In the genomic region with DNA sequence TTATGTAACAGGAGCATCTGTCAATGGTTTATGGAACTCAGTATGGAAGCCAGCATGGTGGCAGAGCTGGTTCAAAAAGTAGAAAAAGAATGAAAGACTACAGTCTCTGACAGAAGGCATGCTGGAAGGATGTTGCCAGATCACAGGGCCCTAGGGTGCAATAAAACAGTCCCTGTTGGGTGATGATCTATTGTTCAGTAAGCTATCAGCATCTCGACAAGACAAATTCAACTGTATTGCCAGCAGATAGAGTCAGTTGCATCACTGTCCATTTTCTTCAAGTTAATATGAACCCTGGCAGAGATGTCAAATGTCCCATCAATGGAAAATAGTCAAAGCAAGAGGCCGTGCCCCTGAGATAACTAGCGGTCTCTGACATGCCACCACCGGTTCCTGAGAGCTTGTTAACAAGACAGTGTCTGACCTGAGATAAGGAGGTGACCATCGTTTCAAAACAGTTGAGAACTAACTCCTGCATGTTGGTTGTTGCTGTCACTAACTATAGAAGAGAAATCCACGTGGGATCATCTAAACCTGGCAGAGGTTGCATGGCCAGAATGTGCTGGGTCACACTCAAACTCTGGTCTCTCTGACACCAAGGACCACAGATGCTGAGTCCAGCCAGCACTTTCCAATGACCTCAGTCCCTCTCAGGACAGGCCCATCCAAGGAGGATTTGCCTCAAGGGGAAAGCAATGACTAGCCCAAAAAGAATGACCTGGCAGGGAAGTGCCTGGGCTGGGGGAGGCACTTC, we compare ENCODE assay signal across 1 cellular context.
TF ChIP-seq lines count a peak whose summit lies in the region.

No MANE protein-coding gene starts in this region.

TF ChIP-seq in SK-N-SH treated with all-trans-retinoic acid at 6 μM for 48 hours, 23 proteins besides CTCF, POLR2A, EP300 and RAD21 (continued from another document):
- no peak for TF ChIP-seq ISL1 (CRISPR knock-in tag; IDR thresholded peaks at IDR 0.05)
